In the genomic region with DNA sequence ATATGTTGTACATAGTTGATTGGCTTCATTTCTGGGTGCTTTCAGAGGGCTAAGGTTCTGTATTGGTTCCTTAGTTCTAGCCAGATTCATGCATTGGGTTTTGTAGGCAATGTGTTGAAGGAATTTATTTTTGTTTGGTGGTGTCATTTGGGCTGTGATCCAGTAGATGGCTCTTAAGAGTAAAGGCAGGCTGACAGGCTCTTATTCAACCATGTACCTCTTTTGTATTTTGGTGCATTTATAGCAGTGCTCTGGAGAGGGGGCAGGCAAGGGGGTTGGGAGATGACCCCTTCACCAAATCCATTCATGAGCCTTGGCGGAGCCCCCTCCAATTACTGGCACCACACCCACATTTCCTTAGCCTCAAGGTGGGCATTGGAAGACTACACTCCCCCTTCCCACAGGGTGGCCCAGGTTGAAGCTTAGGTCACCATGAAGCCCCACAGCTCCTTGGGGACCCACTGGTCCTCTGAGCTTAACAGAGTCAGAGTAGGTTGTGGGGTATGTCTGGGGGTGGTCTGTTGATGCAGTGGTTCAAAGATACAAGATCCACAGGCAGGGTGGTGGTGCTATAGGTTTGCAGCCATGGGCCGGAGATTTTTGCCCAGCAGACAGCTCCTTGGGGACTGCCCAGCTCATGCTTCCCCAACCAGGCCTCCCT, we compare ENCODE assay signal across 17 cellular contexts.
A peak's percentile ranks its signal among the peaks of the same experiment; 100 is the strongest.
DNase-seq lines count a peak whose midpoint lies in the region; ATAC-seq and TF ChIP-seq lines count a peak whose summit lies in the region.
"Had no signal": no experiment of that assay in that cellular context is flagged by ENCODE, and none has a peak within 500 bp of the region (broad histone marks: within the 10 kb centered on the region; RNA-seq: fewer than 3 reads in every experiment).

No MANE protein-coding gene starts in this region.

- whole genome bisulfite sequencing in testis, 2 donors, result 96 to 100% methylated on average over 1 to 2 of the region's 2 CpGs

- POLR2A ChIA-PET in OCI-LY7 (lab: Charles Lee), result no interaction called here

- TF ChIP-seq CTCF in C4-2B (conservative IDR thresholded peaks at IDR 0.05) (peak; percentile 20; the same call in 1 of the 2 replicates), GM12872 (IDR thresholded peaks at IDR 0.05; ENCODE audit: insufficient read depth, low read depth, low read length) (0 out of 3 replicates have a peak, but pooled peaks have one; percentile 10), OCI-LY7 (conservative IDR thresholded peaks at IDR 0.05; ENCODE audit: low read length) (peak; percentile 46), fibroblast of pulmonary artery (IDR thresholded peaks at IDR 0.05; ENCODE audit: low read length, missing control alignments) (peak; percentile 9), testis (IDR thresholded peaks at IDR 0.05) (no peak)

- ATAC-seq in GM19328 (IDR thresholded peaks at IDR 0.05; ENCODE audit: unreplicated experiment), result no peak
- no peak for ATAC-seq in HG03460 (IDR thresholded peaks at IDR 0.05; ENCODE audit: unreplicated experiment)
- ATAC-seq: lower lobe of right lung, natural killer cell had no signal

- BruUV-seq in OCI-LY7 (replicated peaks; lab: Mats Ljungman, UMichigan), result no TSS peak

- no peak overlapping the region for H2AFZ ChIP-seq in OCI-LY7 (ENCODE audit: low read length)

- H3K79me2 ChIP-seq in OCI-LY7 (ENCODE audit: insufficient read depth, low read depth, low read length), result no peaks in the 10 kb centered on the region

- H3K36me3 ChIP-seq in OCI-LY7 (ENCODE audit: insufficient read depth, low read length), result no peaks in the 10 kb centered on the region
- no peaks in the 10 kb centered on the region for H3K36me3 ChIP-seq in testis (ENCODE audit: low read depth, missing control alignments)
- H3K36me3 ChIP-seq: BLaER1, lower lobe of right lung had no signal

- DNase-seq in OCI-LY7 (ENCODE audit: low spot score) (no peak), fibroblast of pulmonary artery (ENCODE audit: low read depth) (no peak), kidney tubule cell (ENCODE audit: low spot score) (no peak), testis (no peak)
- DNase-seq: activated CD4-positive, alpha-beta T cell treated with anti-CD3 and anti-CD28 coated beads for 1 hour; activated CD8-positive, alpha-beta memory T cell treated with anti-CD3 and anti-CD28 coated beads, Interleukin-2, amount 50 U/mL, for 48 hours; activated naive CD4-positive, alpha-beta T cell treated with anti-CD3 and anti-CD28 coated beads, Interleukin-2, amount 10 ng/mL, durations not matched to agents 7 days and 5 days; dorsolateral prefrontal cortex; lower lobe of right lung; MV-4-11; natural killer cell; stimulated activated CD4-positive, alpha-beta T cell treated with anti-CD3 and anti-CD28 coated beads, Interleukin-15, amount 100 ng/mL, for 24 hours had no signal

- H3K27ac ChIP-seq in C4-2B, result no peak overlapping the region
- H3K27ac ChIP-seq in OCI-LY7 (ENCODE audit: low read depth, low read length, poor library complexity, severe bottlenecking), result no peak overlapping the region
- no peak overlapping the region for H3K27ac ChIP-seq in testis
- H3K27ac ChIP-seq: BLaER1, dorsolateral prefrontal cortex, lower lobe of right lung had no signal

- H3K4me3 ChIP-seq in OCI-LY7 (ENCODE audit: low read depth, low read length, poor library complexity, severe bottlenecking) (no peak overlapping the region), fibroblast of pulmonary artery (replicated peaks; ENCODE audit: low read depth, low read length) (no peak overlapping the region), testis (no peak overlapping the region)
- H3K4me3 ChIP-seq: BLaER1, dorsolateral prefrontal cortex, lower lobe of right lung had no signal

- no peak for TF ChIP-seq POLR2A in testis (IDR thresholded peaks at IDR 0.05)

- no peaks in the 10 kb centered on the region for H4K20me1 ChIP-seq in OCI-LY7 (ENCODE audit: insufficient read depth, low read length)
- H4K20me1 ChIP-seq: BLaER1 had no signal

- no peaks in the 10 kb centered on the region for H3K4me1 ChIP-seq in OCI-LY7 (ENCODE audit: insufficient read depth, low read length, poor library complexity, severe bottlenecking)
- H3K4me1 ChIP-seq in testis, result no peaks in the 10 kb centered on the region
- H3K4me1 ChIP-seq: BLaER1, lower lobe of right lung had no signal

- H3K4me2 ChIP-seq in OCI-LY7 (ENCODE audit: low read length), result no peak overlapping the region
- H3K4me2 ChIP-seq: BLaER1 had no signal

- H3K9me3 ChIP-seq in OCI-LY7 (ENCODE audit: low read length) (no peaks in the 10 kb centered on the region), testis (no peaks in the 10 kb centered on the region)
- H3K9me3 ChIP-seq: BLaER1, lower lobe of right lung had no signal

- H3K27me3 ChIP-seq in testis, result no peaks in the 10 kb centered on the region
- H3K27me3 ChIP-seq: BLaER1, dorsolateral prefrontal cortex had no signal

- no peaks in the 10 kb centered on the region for H3K9me2 ChIP-seq in OCI-LY7 (ENCODE audit: insufficient read depth, low read length)

- CTCF ChIA-PET in OCI-LY7 (lab: Charles Lee; ENCODE audit: unreplicated experiment), result interaction anchor here (0.6 kb wide), 1 partner anchor 17 kb away, joined by 3 read pairs; no protein-coding TSS in a partner anchor

- intact Hi-C loops in OCI-LY7 (cut with micrococcal nuclease; ENCODE audit: unreplicated experiment), result no loop called here
- intact Hi-C loops in testis (cut with DNase I; ENCODE audit: low total_unique reads), result no loop called here

Comparison
In these comparisons a context has a peak if more than half of its experiments do, and no peak if none do; other contexts are left out.
1. CTCF ChIP-seq: peak in C4-2B (single experiment), GM12872 (single experiment), OCI-LY7 (single experiment) and fibroblast of pulmonary artery (single experiment); none in testis (0 of 3).